In genomic region chr6:170293881-170294755, GRCh38 we compare ENCODE assay signal across 10 cellular contexts. TPM values are rescaled to one million over a fixed set of nuclear protein-coding genes. Genes with fewer than 3 reads are reported as not detected.
DNase-seq lines count a peak whose midpoint lies in the region; TF ChIP-seq lines count a peak whose summit lies in the region.
"Had no signal": no experiment of that assay in that cellular context is flagged by ENCODE, and none has a peak within 500 bp of the region (broad histone marks: within the 10 kb centered on the region; RNA-seq: fewer than 3 reads in every experiment).

No MANE protein-coding gene starts in this region.

- no peaks in the 10 kb centered on the region for H3K79me2 ChIP-seq in osteoblast (ENCODE audit: insufficient read depth, low read length)

- 47 to 57% (median 54%) methylated on average over 12 of the region's 12 CpGs for WGBS in adrenal gland, 4 donors

- intact Hi-C loops in adrenal gland (cut with DNase I): no loop called here

- H3K4me1 ChIP-seq in osteoblast (ENCODE audit: insufficient read depth, low read length): no peaks in the 10 kb centered on the region
- H3K4me1 ChIP-seq in adrenal gland (replicated peaks in 1 of 2): peaks cover 29 to 45% of the 10 kb centered on the region in 2 donors

- no peak for TF ChIP-seq CTCF in osteoblast (IDR thresholded peaks at IDR 0.05; ENCODE audit: extremely low read depth, low read depth, low read length)
- TF ChIP-seq CTCF in adrenal gland (IDR thresholded peaks at IDR 0.05): no peak

- TF ChIP-seq POLR2A in adrenal gland (IDR thresholded peaks at IDR 0.05): no peak

- H3K36me3 ChIP-seq in osteoblast (ENCODE audit: insufficient read depth, low read length) (no peaks in the 10 kb centered on the region), adrenal gland (replicated peaks in 1 of 2) (no peaks in the 10 kb centered on the region)

- DNase-seq in NCI-H748 (lab: John Stamatoyannopoulos, UW; ENCODE audit: unreplicated experiment) (peak; percentile 62), NCI-H748 treated with DMSO at 0.1 percent for 48 hours (lab: John Stamatoyannopoulos, UW) (no peak), NCI-H146 (lab: John Stamatoyannopoulos, UW) (peak; percentile 59), ecto neural progenitor cell (ENCODE audit: low spot score) (peak; percentile 46), osteoblast (ENCODE audit: insufficient read length, low spot score, missing footprints) (peak; percentile 83), adrenal gland (no peak), HPDE6-E6E7 (ENCODE audit: extremely low spot score) (no peak), NCI-H1417 treated with DMSO at 0.1 percent for 48 hours (lab: John Stamatoyannopoulos, UW) (no peak)
- DNase-seq: activated naive CD8-positive, alpha-beta T cell treated with anti-CD3 and anti-CD28 coated beads, Interleukin-2, amount 10 ng/mL, durations not matched to agents 7 days and 5 days; NCI-H2081 had no signal

- peaks cover 95% of the 10 kb centered on the region for H3K27me3 ChIP-seq in osteoblast (ENCODE audit: insufficient read depth, low read length)
- peaks cover 34% of the 10 kb centered on the region for H3K27me3 ChIP-seq in adrenal gland

- H3K27ac ChIP-seq in osteoblast (ENCODE audit: low read depth, low read length) (no peak overlapping the region), adrenal gland (no peak overlapping the region)

- H3K4me2 ChIP-seq in osteoblast (ENCODE audit: insufficient read depth, low read length): no peak overlapping the region

- no peak overlapping the region for H3K4me3 ChIP-seq in osteoblast (ENCODE audit: insufficient read depth, low read length)
- no peak overlapping the region for H3K4me3 ChIP-seq in adrenal gland

- no peaks in the 10 kb centered on the region for H4K20me1 ChIP-seq in osteoblast (ENCODE audit: insufficient read depth, low read length)

- H3K9me3 ChIP-seq in osteoblast (ENCODE audit: low read depth, low read length) (no peaks in the 10 kb centered on the region), adrenal gland (replicated peaks in 1 of 3) (no peaks in the 10 kb centered on the region)

- H2AFZ ChIP-seq in osteoblast (ENCODE audit: low read length): no peak overlapping the region

RNA-seq across cellular contexts. Expression of gene DLL1, which starts 3.2 kb away (rescaled TPM):
- total RNA-seq in osteoblast (0.29 and 0.36 TPM in 2 replicates), adrenal gland (10 to 100 TPM in 2 of 8 donors, 1 to 10 TPM in 6; 3.8 to 13.3 (median 7.7) TPM)
- 1 to 10 TPM in 2 of 3 donors, under 1 TPM in 1; 0.75 to 9.4 (median 7.9) TPM for polyA plus RNA-seq in adrenal gland

RNA-seq across cellular contexts. Expression of gene FAM120B, which starts 12.4 kb away (rescaled TPM):
- total RNA-seq in osteoblast (13.4 and 17.1 TPM in 2 replicates), adrenal gland (10 to 100 TPM; 18.6 to 34.9 (median 27.5) TPM)
- 10 to 100 TPM; 12.4 to 42.0 (median 15.0) TPM for polyA plus RNA-seq in adrenal gland

Comparison
In these comparisons a context has a peak if more than half of its experiments do, and no peak if none do; other contexts are left out.
1. DNase-seq: peak in NCI-H748 (single experiment), NCI-H146 (single experiment), ecto neural progenitor cell (single experiment) and osteoblast (single experiment); none in NCI-H748 treated with DMSO at 0.1 percent for 48 hours (single experiment), adrenal gland (0 of 7), HPDE6-E6E7 (single experiment) and NCI-H1417 treated with DMSO at 0.1 percent for 48 hours (single experiment).